1 cellular context compared by ENCODE assay signal in genomic region chr5:14147210-14147609, GRCh38.
TF ChIP-seq lines count a peak whose summit lies in the region.

No MANE protein-coding gene starts in this region.

TF ChIP-seq in GM12878, 131 proteins besides CTCF, POLR2A, EP300 and RAD21 (continued from another document):
- TF ChIP-seq POLR2AphosphoS5 (IDR thresholded peaks at IDR 0.05; ENCODE audit: low read length) (0 out of 2 replicates have a peak, but pooled peaks have one; percentile 10), TCF12 (IDR thresholded peaks at IDR 0.05; ENCODE audit: low read depth, low read length) (no peak), BCL11A (IDR thresholded peaks at IDR 0.05; ENCODE audit: low read depth, low read length) (0 out of 2 replicates have a peak, but pooled peaks have one; percentile 44), BHLHE40 (IDR thresholded peaks at IDR 0.05; ENCODE audit: borderline replicate concordance in 1 of 2, low read depth in 2 of 2, low read length in 1 of 2) (peak; percentile 14 to 30; a peak in 1 of 4 replicates), BACH1 (IDR thresholded peaks at IDR 0.05; ENCODE audit: borderline replicate concordance) (no peak), TCF7 (IDR thresholded peaks at IDR 0.05; ENCODE audit: borderline replicate concordance) (no peak), MEF2B (IDR thresholded peaks at IDR 0.05; ENCODE audit: partially characterized antibody, poor library complexity, severe bottlenecking) (peak; percentile 28), PBX3 (IDR thresholded peaks at IDR 0.05; ENCODE audit: insufficient replicate concordance, low read depth, low read length) (peak; percentile 21), ZNF24 (IDR thresholded peaks at IDR 0.05) (0 out of 2 replicates have a peak, but pooled peaks have one; percentile 27)
